In genomic region chr1:16032388-16033100, GRCh38 we compare ENCODE assay signal across 9 cellular contexts. TPM values are rescaled to one million over a fixed set of nuclear protein-coding genes. Genes with fewer than 3 reads are reported as not detected.
DNase-seq lines count a peak whose midpoint lies in the region; ATAC-seq, FAIRE-seq and TF ChIP-seq lines count a peak whose summit lies in the region.
"Had no signal": no experiment of that assay in that cellular context is flagged by ENCODE, and none has a peak within 500 bp of the region (broad histone marks: within the 10 kb centered on the region; RNA-seq: fewer than 3 reads in every experiment).

No MANE protein-coding gene starts in this region.

- H3K4me1 Mint-ChIP-seq in activated naive CD8-positive, alpha-beta T cell treated with anti-CD3 and anti-CD28 coated beads, Interleukin-2, amount 50 U/mL, for 24 hours, result no peaks in the 10 kb centered on the region
- no peaks in the 10 kb centered on the region for H3K4me1 Mint-ChIP-seq in progenitor cell of endocrine pancreas (ENCODE audit: low read depth)

- H3K9me3 ChIP-seq in A549, result no peaks in the 10 kb centered on the region

- intact Hi-C loops in cardiac septum (cut with DNase I), result loop anchor here (1.0 kb wide), 1 partner anchor 23 kb away; no protein-coding TSS in a partner anchor

- FAIRE-seq in A549 (lab: Jason Lieb, UNC), result no peak

- no peaks in the 10 kb centered on the region for H3K36me3 Mint-ChIP-seq in activated naive CD8-positive, alpha-beta T cell treated with anti-CD3 and anti-CD28 coated beads, Interleukin-2, amount 50 U/mL, for 24 hours (ENCODE audit: low read depth)
- H3K36me3 Mint-ChIP-seq in progenitor cell of endocrine pancreas (ENCODE audit: insufficient read depth), result no peaks in the 10 kb centered on the region

- ATAC-seq in A549, result peak; percentile 76 to 95
- ATAC-seq in activated naive CD8-positive, alpha-beta T cell treated with anti-CD3 and anti-CD28 coated beads, Interleukin-2, amount 50 U/mL, for 24 hours, result peak; percentile 44
- no peak for ATAC-seq in GM18520 (IDR thresholded peaks at IDR 0.05; ENCODE audit: unreplicated experiment)

- WGBS in A549 (ENCODE audit: missing lambda C conversion rate), result 26% methylated on average over 8 of the region's 18 CpGs

- H3K4me1 ChIP-seq in A549, result peaks cover 5% of the 10 kb centered on the region

- TF ChIP-seq POLR2A in A549 (IDR thresholded peaks at IDR 0.05; ENCODE audit: low read length), result no peak

- no peak overlapping the region for H3K27ac Mint-ChIP-seq in activated naive CD8-positive, alpha-beta T cell treated with anti-CD3 and anti-CD28 coated beads, Interleukin-2, amount 50 U/mL, for 24 hours
- peak overlapping the region; percentile 80 for H3K27ac Mint-ChIP-seq in progenitor cell of endocrine pancreas

- no peak for TF ChIP-seq EP300 in A549 (IDR thresholded peaks at IDR 0.05)
- TF ChIP-seq EP300 in Ishikawa (IDR thresholded peaks at IDR 0.05; ENCODE audit: borderline replicate concordance), result no peak

- TF ChIP-seq RAD21 in A549 (conservative IDR thresholded peaks at IDR 0.05 in 1 of 2, IDR thresholded peaks at IDR 0.05 in 1 of 2), result peak; percentile 74 to 76
- peak; percentile 97 for TF ChIP-seq RAD21 in Ishikawa (IDR thresholded peaks at IDR 0.05; ENCODE audit: low read depth)

- H3K27ac ChIP-seq in A549, result no peak overlapping the region

- H3K4me3 ChIP-seq in A549, result no peak overlapping the region
- H3K4me3 ChIP-seq in GM12864 (ENCODE audit: low read depth, low read length), result no peak overlapping the region

- H3K9me3 Mint-ChIP-seq in activated naive CD8-positive, alpha-beta T cell treated with anti-CD3 and anti-CD28 coated beads, Interleukin-2, amount 50 U/mL, for 24 hours, result no peaks in the 10 kb centered on the region
- H3K9me3 Mint-ChIP-seq in progenitor cell of endocrine pancreas (ENCODE audit: low read depth), result no peaks in the 10 kb centered on the region

- CTCF ChIA-PET in A549 (lab: Yijun Ruan, JAX), result interaction anchor here (0.7 to 4.9 kb wide), 11 partner anchors 12 to 56 kb away, joined by 3 to 37 read pairs (median 4); partner anchors contain the start of genes HSPB7 and ZBTB17

- H3K4me2 ChIP-seq in A549, result peak overlapping the region; percentile 42; the same call in 1 of the 3 replicates

- H3K4me3 Mint-ChIP-seq in activated naive CD8-positive, alpha-beta T cell treated with anti-CD3 and anti-CD28 coated beads, Interleukin-2, amount 50 U/mL, for 24 hours, result no peak overlapping the region
- no peak overlapping the region for H3K4me3 Mint-ChIP-seq in progenitor cell of endocrine pancreas (ENCODE audit: low read depth)

- DNase-seq in A549 (ENCODE audit: low read depth in 1 of 2, low spot score in 1 of 2) (peak; percentile 77 to 86), GM12864 (ENCODE audit: low read depth) (no peak), SHP77 treated with DMSO at 0.1 percent for 48 hours (lab: John Stamatoyannopoulos, UW) (peak; percentile 33), cardiac septum (ENCODE audit: low spot score) (peak; percentile 92), progenitor cell of endocrine pancreas (ENCODE audit: low spot score, unreplicated experiment) (peak; percentile 85)
- peak; percentile 75 for DNase-seq in activated naive CD8-positive, alpha-beta T cell treated with anti-CD3 and anti-CD28 coated beads, Interleukin-2, amount 50 U/mL, for 24 hours

- POLR2A ChIA-PET in A549 (lab: Yijun Ruan, JAX), result no interaction called here

- TF ChIP-seq CTCF in A549 (IDR thresholded peaks at IDR 0.05) (peak; percentile 53), GM12864 (IDR thresholded peaks at IDR 0.05; ENCODE audit: low read depth, low read length, missing control alignments) (peak; percentile 90), progenitor cell of endocrine pancreas (IDR thresholded peaks at IDR 0.05; ENCODE audit: unreplicated experiment) (peak; percentile 87)

- H3K27me3 Mint-ChIP-seq in activated naive CD8-positive, alpha-beta T cell treated with anti-CD3 and anti-CD28 coated beads, Interleukin-2, amount 50 U/mL, for 24 hours, result peaks cover 24% of the 10 kb centered on the region
- H3K27me3 Mint-ChIP-seq in progenitor cell of endocrine pancreas, result peaks cover 13% of the 10 kb centered on the region

TF ChIP-seq in A549, 52 proteins besides CTCF, POLR2A, EP300 and RAD21 (continues in another document):
- 0 out of 2 replicates have a peak, but pooled peaks have one; percentile 45 for TF ChIP-seq MAZ (IDR thresholded peaks at IDR 0.05; ENCODE audit: borderline replicate concordance, low read depth, low read length)
- no peak for TF ChIP-seq E2F6 (IDR thresholded peaks at IDR 0.05; ENCODE audit: borderline replicate concordance, low read depth)
- no peak for TF ChIP-seq TP53 (CRISPR knock-in tag; IDR thresholded peaks at IDR 0.05)
- no peak for TF ChIP-seq ZNF302 (CRISPR knock-in tag; IDR thresholded peaks at IDR 0.05)
- TF ChIP-seq HEYL (CRISPR knock-in tag; IDR thresholded peaks at IDR 0.05), result no peak
- TF ChIP-seq RCOR1 (IDR thresholded peaks at IDR 0.05; ENCODE audit: low read depth, low read length), result no peak
- TF ChIP-seq HOXA7 (CRISPR knock-in tag; IDR thresholded peaks at IDR 0.05), result no peak
- peak; percentile 69 for TF ChIP-seq SMC3 (IDR thresholded peaks at IDR 0.05)
- no peak for TF ChIP-seq CBX8 (IDR thresholded peaks at IDR 0.05)
- TF ChIP-seq CBX2 (IDR thresholded peaks at IDR 0.05; ENCODE audit: borderline replicate concordance, low read depth), result no peak
- TF ChIP-seq FOSL2 (IDR thresholded peaks at IDR 0.05), result no peak
- TF ChIP-seq FOSL2 (CRISPR knock-in tag; IDR thresholded peaks at IDR 0.05), result no peak

TF ChIP-seq in Ishikawa, 13 proteins besides CTCF, POLR2A, EP300 and RAD21:
- TF ChIP-seq EGR1 (IDR thresholded peaks at IDR 0.05), result peak; percentile 81
- TF ChIP-seq NFIC (IDR thresholded peaks at IDR 0.05), result no peak

RNA-seq across cellular contexts. Expression of gene CLCNKA, which starts 10.7 kb away (rescaled TPM):
- polyA plus RNA-seq in A549 (2011; rRNA removed) (not detected in 2 replicates), A549 (2017; fragmentation: RNase III; extraction: RNeasy Plus Mini Kit Qiagen cat#74134 plus additional on column Dnase treatment) (0.05 to 0.07 TPM (median 0.06 TPM) in 3 replicates)
- polyA plus RNA-seq in A549 (2012; cell fraction: cytosol; rRNA removed), result 0.01 TPM in 1 of 2 replicates, not detected in the other
- 0.12 and 0.26 TPM in 2 replicates for polyA plus RNA-seq in A549 (2012; cell fraction: nucleus; rRNA removed)
- polyA minus RNA-seq in A549 (2011; rRNA and poly(A)+ RNA removed), result not detected in 2 replicates
- total RNA-seq in cardiac septum (1.2 TPM), progenitor cell of endocrine pancreas (2.2 and 2.4 TPM in 2 replicates)

RNA-seq across cellular contexts. Expression of gene CLCNKB, which starts 11.0 kb away (rescaled TPM):
- 0.11 and 0.14 TPM in 2 replicates for polyA plus RNA-seq in A549 (2011; rRNA removed)
- 0.04 and 0.07 TPM in 2 replicates for polyA plus RNA-seq in A549 (2012; cell fraction: cytosol; rRNA removed)
- polyA plus RNA-seq in A549 (2012; cell fraction: nucleus; rRNA removed), result 0.39 and 0.41 TPM in 2 replicates
- 0.07 to 0.18 TPM (median 0.08 TPM) in 3 replicates for polyA plus RNA-seq in A549 (2017; fragmentation: RNase III; extraction: RNeasy Plus Mini Kit Qiagen cat#74134 plus additional on column Dnase treatment)
- not detected in 2 replicates for polyA minus RNA-seq in A549 (2011; rRNA and poly(A)+ RNA removed)
- total RNA-seq in cardiac septum, result 2.0 TPM
- total RNA-seq in progenitor cell of endocrine pancreas, result 1.5 and 2.3 TPM in 2 replicates
- total RNA-seq: skeletal muscle tissue had no signal

RNA-seq across cellular contexts. Expression of gene HSPB7, which starts 14.7 kb away (rescaled TPM):
- not detected in 2 replicates for polyA plus RNA-seq in A549 (2011; rRNA removed)
- polyA plus RNA-seq in A549 (2012; cell fraction: cytosol; rRNA removed), result not detected in 2 replicates
- not detected in 2 replicates for polyA plus RNA-seq in A549 (2012; cell fraction: nucleus; rRNA removed)
- not detected in 3 replicates for polyA plus RNA-seq in A549 (2017; fragmentation: RNase III; extraction: RNeasy Plus Mini Kit Qiagen cat#74134 plus additional on column Dnase treatment)
- not detected in 2 replicates for polyA minus RNA-seq in A549 (2011; rRNA and poly(A)+ RNA removed)
- total RNA-seq in cardiac septum, result 3,889 TPM
- not detected in 2 replicates for total RNA-seq in progenitor cell of endocrine pancreas

RNA-seq across cellular contexts. Expression of gene SRARP, which starts 28.5 kb away (rescaled TPM):
- polyA plus RNA-seq in A549 (2011; rRNA removed) (not detected in 2 replicates), A549 (2017; fragmentation: RNase III; extraction: RNeasy Plus Mini Kit Qiagen cat#74134 plus additional on column Dnase treatment) (0.03 TPM in 1 of 3 replicates, not detected in the others)
- polyA plus RNA-seq in A549 (2012; cell fraction: cytosol; rRNA removed), result not detected in 2 replicates
- polyA plus RNA-seq in A549 (2012; cell fraction: nucleus; rRNA removed), result 0.02 TPM in 1 of 2 replicates, not detected in the other
- polyA minus RNA-seq in A549 (2011; rRNA and poly(A)+ RNA removed), result not detected in 2 replicates
- total RNA-seq in cardiac septum (not detected), progenitor cell of endocrine pancreas (not detected in 2 replicates)
- total RNA-seq: skeletal muscle tissue had no signal

RNA-seq across cellular contexts. Expression of gene FAM131C, which starts 40.9 kb away (rescaled TPM):
- 2.3 and 2.9 TPM in 2 replicates for polyA plus RNA-seq in A549 (2011; rRNA removed)
- polyA plus RNA-seq in A549 (2012; cell fraction: cytosol; rRNA removed), result 6.0 and 9.1 TPM in 2 replicates
- 5.6 and 8.7 TPM in 2 replicates for polyA plus RNA-seq in A549 (2012; cell fraction: nucleus; rRNA removed)
- 5.9 to 6.7 TPM (median 6.3 TPM) in 3 replicates for polyA plus RNA-seq in A549 (2017; fragmentation: RNase III; extraction: RNeasy Plus Mini Kit Qiagen cat#74134 plus additional on column Dnase treatment)
- 6.3 and 8.5 TPM in 2 replicates for polyA minus RNA-seq in A549 (2011; rRNA and poly(A)+ RNA removed)
- 3.0 TPM for total RNA-seq in cardiac septum
- 1.2 and 1.6 TPM in 2 replicates for total RNA-seq in progenitor cell of endocrine pancreas
- total RNA-seq: skeletal muscle tissue had no signal

Comparison
In these comparisons a context has a peak if more than half of its experiments do, and no peak if none do; other contexts are left out.
1. RNA of gene HSPB7, which starts 14.7 kb away (total RNA-seq): 3,889 TPM in cardiac septum (single experiment); not detected in progenitor cell of endocrine pancreas; every median in the first group is over 1,000 times any median in the second.
2. Peak in every context shown above with its lines, with median percentiles within 50 percentile points of each other: CTCF ChIP-seq.